13 cellular contexts compared by ENCODE assay signal in genomic region chr7:8133188-8133848, GRCh38.
A peak's percentile ranks its signal among the peaks of the same experiment; 100 is the strongest.
DNase-seq lines count a peak whose midpoint lies in the region; ATAC-seq lines count a peak whose summit lies in the region.
"Had no signal": no experiment of that assay in that cellular context is flagged by ENCODE, and none has a peak within 500 bp of the region (broad histone marks: within the 10 kb centered on the region; RNA-seq: fewer than 3 reads in every experiment).

No MANE protein-coding gene starts in this region.

- H3K9me3 Mint-ChIP-seq in immature natural killer cell: no peaks in the 10 kb centered on the region
- H3K9me3 Mint-ChIP-seq: brain, IgD-negative memory B cell had no signal

- peak overlapping the region; percentile 84 to 99 (median 97) for H3K27ac Mint-ChIP-seq in immature natural killer cell

- H3K27me3 Mint-ChIP-seq in immature natural killer cell (ENCODE audit: low read depth in 3 of 3): peaks cover 2 to 8% (median 4%) of the 10 kb centered on the region in 3 donors
- H3K27me3 Mint-ChIP-seq: IgD-negative memory B cell had no signal

- DNase-seq in immature natural killer cell (no peak), NCI-H345 treated with DMSO at 0.1 percent for 48 hours (lab: John Stamatoyannopoulos, UW; ENCODE audit: unreplicated experiment) (no peak), NCI-H748 (lab: John Stamatoyannopoulos, UW; ENCODE audit: unreplicated experiment) (no peak), posterior vena cava (ENCODE audit: low spot score) (no peak)
- no peak for DNase-seq in stimulated activated CD4-positive, alpha-beta T cell treated with anti-CD3 and anti-CD28 coated beads, Interleukin-4, amount 100 ng/mL, for 24 hours
- DNase-seq: GDM1, NCI-H1694 treated with DMSO at 0.1 percent for 48 hours had no signal

- H3K4me1 Mint-ChIP-seq in immature natural killer cell: peaks cover 78 to 85% of the 10 kb centered on the region in 2 donors

- intact Hi-C loops in posterior vena cava (cut with DNase I): loop anchor here in 1 of 2 donors (10.0 kb wide), 1 partner anchor 1019 kb away; no protein-coding TSS in a partner anchor

- no peaks in the 10 kb centered on the region for H3K36me3 Mint-ChIP-seq in immature natural killer cell
- H3K36me3 Mint-ChIP-seq: brain, IgD-negative memory B cell had no signal

- peak overlapping the region; percentile 49 to 90 (median 76) for H3K4me3 Mint-ChIP-seq in immature natural killer cell
- H3K4me3 Mint-ChIP-seq: brain had no signal

- ATAC-seq in GM18502 (IDR thresholded peaks at IDR 0.05; ENCODE audit: poor library complexity, unreplicated experiment) (peak; percentile 31), GM21447 (IDR thresholded peaks at IDR 0.05; ENCODE audit: unreplicated experiment) (peak; percentile 37), HG03521 (IDR thresholded peaks at IDR 0.05; ENCODE audit: unreplicated experiment) (peak; percentile 32)
- ATAC-seq: PC-3 had no signal
